Comparison of ENCODE assay signal across 29 cellular contexts in genomic region chr15:62766599-62766998, GRCh38.
"Had no signal": no experiment of that assay in that cellular context is flagged by ENCODE, and none has a peak within 500 bp of the region (broad histone marks: within the 10 kb centered on the region; RNA-seq: fewer than 3 reads in every experiment).

No MANE protein-coding gene starts in this region.

- H3K9me3 Mint-ChIP-seq: activated CD4-positive, alpha-beta memory T cell treated with anti-CD3 and anti-CD28 coated beads, Interleukin-2, amount 10 ng/mL, durations not matched to agents 7 days and 5 days; activated naive CD4-positive, alpha-beta T cell treated with anti-CD3 and anti-CD28 coated beads for 36 hours; activated T-helper 17 cell treated with anti-CD3 and anti-CD28 coated beads, Interleukin-2, amount 50 U/mL, for 72 hours; IgD-negative memory B cell had no signal

- ATAC-seq: activated CD4-positive, alpha-beta T cell treated with anti-CD3 and anti-CD28 coated beads for 36 hours; activated T-helper 17 cell treated with anti-CD3 and anti-CD28 coated beads, Interleukin-2, amount 50 U/mL, for 72 hours; Panc1; Right ventricle myocardium inferior; T-helper 17 cell had no signal

- H3K4me1 ChIP-seq: SJCRH30 had no signal

- H3K27ac Mint-ChIP-seq: activated CD4-positive, alpha-beta memory T cell treated with anti-CD3 and anti-CD28 coated beads, Interleukin-2, amount 10 ng/mL, durations not matched to agents 7 days and 5 days; activated CD4-positive, alpha-beta T cell treated with anti-CD3 and anti-CD28 coated beads for 36 hours; activated naive CD4-positive, alpha-beta T cell treated with anti-CD3 and anti-CD28 coated beads for 36 hours; activated naive CD8-positive, alpha-beta T cell; activated T-helper 17 cell treated with anti-CD3 and anti-CD28 coated beads, Interleukin-2, amount 50 U/mL, for 72 hours; IgD-negative memory B cell; T-helper 17 cell had no signal

- H3K36me3 Mint-ChIP-seq: activated naive CD8-positive, alpha-beta T cell; IgD-negative memory B cell had no signal

- H3K27me3 ChIP-seq: SJCRH30 had no signal

- H3K27me3 Mint-ChIP-seq: activated CD4-positive, alpha-beta T cell treated with anti-CD3 and anti-CD28 coated beads for 36 hours; activated naive CD8-positive, alpha-beta T cell; activated T-helper 17 cell treated with anti-CD3 and anti-CD28 coated beads, Interleukin-2, amount 50 U/mL, for 72 hours; IgD-negative memory B cell had no signal

- H3K9me3 ChIP-seq: SJCRH30 had no signal

- H3K27ac ChIP-seq: SJCRH30, VCaP had no signal

- H3K4me1 Mint-ChIP-seq: activated CD4-positive, alpha-beta memory T cell treated with anti-CD3 and anti-CD28 coated beads, Interleukin-2, amount 10 ng/mL, durations not matched to agents 7 days and 5 days; activated CD4-positive, alpha-beta T cell treated with anti-CD3 and anti-CD28 coated beads for 36 hours; activated T-helper 17 cell treated with anti-CD3 and anti-CD28 coated beads, Interleukin-2, amount 50 U/mL, for 72 hours; IgD-negative memory B cell had no signal

- H3K4me3 Mint-ChIP-seq: activated CD4-positive, alpha-beta memory T cell treated with anti-CD3 and anti-CD28 coated beads, Interleukin-2, amount 10 ng/mL, durations not matched to agents 7 days and 5 days; activated CD4-positive, alpha-beta T cell treated with anti-CD3 and anti-CD28 coated beads for 36 hours; activated naive CD4-positive, alpha-beta T cell treated with anti-CD3 and anti-CD28 coated beads for 36 hours; activated naive CD8-positive, alpha-beta T cell; activated T-helper 17 cell treated with anti-CD3 and anti-CD28 coated beads, Interleukin-2, amount 50 U/mL, for 72 hours; IgD-negative memory B cell; T-helper 17 cell had no signal

- DNase-seq: activated CD4-positive, alpha-beta memory T cell treated with anti-CD3 and anti-CD28 coated beads, Interleukin-2, amount 10 ng/mL, durations not matched to agents 7 days and 5 days; activated CD4-positive, alpha-beta T cell treated with anti-CD3 and anti-CD28 coated beads for 36 hours; activated CD4-positive, alpha-beta T cell treated with anti-CD3 and anti-CD28 coated beads, Interleukin-2, amount 50 U/mL, for 1 hour; activated CD4-positive, CD25-positive, alpha-beta regulatory T cell; activated gamma-delta T cell; activated naive CD4-positive, alpha-beta T cell treated with anti-CD3 and anti-CD28 coated beads for 36 hours; activated T-cell treated with anti-CD3 and anti-CD28 coated beads for 4 hours; activated T-cell treated with anti-CD3 and anti-CD28 coated beads, Interleukin-2, amount 50 U/mL, for 48 hours; cerebellar nuclear complex; KG1; NCI-H1092; NCI-H1417; NCI-H1930; NCI-H2107; NCI-H345; NCI-H510A; NCI-H69; NK-92 treated with Interleukin-12 subunit alpha and Interleukin-12 subunit beta, amount 100 ng/mL, for 24 hours; OCI-M1; RPMI8226; SJCRH30; T-helper 17 cell; T-helper 9 cell had no signal

- H3K4me3 ChIP-seq: SJCRH30 had no signal
